Comparison of ENCODE assay signal across 11 cellular contexts in the genomic region with DNA sequence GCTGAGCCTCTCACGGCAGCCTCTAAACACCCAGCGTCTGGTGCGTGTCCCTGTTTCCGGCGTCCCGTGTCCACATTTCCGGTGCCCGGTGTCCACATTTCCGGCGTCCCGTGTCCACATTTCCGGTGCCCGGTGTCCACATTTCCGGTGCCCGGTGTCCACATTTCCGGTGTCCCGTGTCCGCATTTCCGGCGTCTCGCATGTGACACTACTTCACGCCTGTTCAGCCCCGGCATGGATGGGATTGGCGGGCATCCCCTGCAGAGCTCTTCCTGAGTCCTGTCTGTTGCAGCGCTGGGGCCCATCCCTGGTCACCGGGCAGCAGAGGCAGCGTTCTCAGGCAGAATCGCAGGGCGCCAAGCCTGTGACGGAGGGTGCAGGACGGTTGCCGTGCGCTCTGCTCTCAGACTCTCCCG. TPM values are rescaled to one million over a fixed set of nuclear protein-coding genes. Genes with fewer than 3 reads are reported as not detected.
"Had no signal": no experiment of that assay in that cellular context is flagged by ENCODE, and none has a peak within 500 bp of the region (broad histone marks: within the 10 kb centered on the region; RNA-seq: fewer than 3 reads in every experiment).

No MANE protein-coding gene starts in this region.

- H3K9ac ChIP-seq: GM23248 had no signal

- H3K36me3 ChIP-seq: HAP-1 had no signal

- H3K36me3 Mint-ChIP-seq: IgD-negative memory B cell had no signal

- FAIRE-seq: HepG2 had no signal

- H3K4me3 ChIP-seq: GM23248, HAP-1 had no signal

- H3K4me3 Mint-ChIP-seq: HFFc6, IgD-negative memory B cell had no signal

- H2AFZ ChIP-seq: GM23248 had no signal

- H3K4me1 ChIP-seq: HAP-1 had no signal

- H3K27ac Mint-ChIP-seq: HFFc6, IgD-negative memory B cell had no signal

- H3K9me3 ChIP-seq: HAP-1 had no signal

- H3K4me1 Mint-ChIP-seq: IgD-negative memory B cell had no signal

- H3K9me3 Mint-ChIP-seq: IgD-negative memory B cell had no signal

- DNase-seq: GM23248, H7, HFFc6, KG1 had no signal

- H3K27ac ChIP-seq: GM23248, HL-60 had no signal

- H3K27me3 Mint-ChIP-seq: IgD-negative memory B cell had no signal

- ATAC-seq: HCT116, HepG2 had no signal

RNA-seq across cellular contexts. Expression of a gene that starts 3.2 kb away (rescaled TPM):
- total RNA-seq: GM23248, H4, H7, HepG2, HFFc6, HT1080 had no signal
- polyA plus RNA-seq: GM23248, IgD-negative memory B cell had no signal
